In the genomic region with DNA sequence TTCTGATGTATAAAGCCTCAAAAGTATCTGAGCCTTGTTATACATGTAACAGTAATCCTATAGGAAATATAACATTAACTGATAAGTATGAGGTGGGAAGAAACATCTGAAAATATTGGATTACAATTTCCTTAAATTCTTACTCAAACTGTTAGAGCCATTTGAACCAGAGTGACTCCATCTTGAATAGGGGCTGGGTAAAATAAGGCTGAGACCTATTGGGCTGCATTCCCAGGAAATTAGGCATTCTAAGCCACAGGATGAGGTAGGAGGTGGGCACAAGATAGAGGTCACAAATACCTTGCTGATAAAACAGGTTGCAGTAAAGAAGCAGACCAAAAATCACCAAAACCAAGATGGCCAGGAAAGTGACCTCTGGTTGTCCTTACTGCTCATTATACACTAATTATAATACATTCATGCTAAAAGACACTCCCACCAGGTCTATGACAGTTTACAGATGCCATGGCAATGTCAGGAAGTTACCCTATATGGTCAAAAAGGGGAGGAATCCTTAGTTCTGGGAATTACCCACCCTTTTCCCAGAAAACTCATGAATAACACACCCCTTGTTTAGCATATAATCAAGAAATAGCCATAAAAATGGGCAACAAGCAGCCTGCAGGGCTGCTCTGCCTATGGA, we compare ENCODE assay signal across 29 cellular contexts.
"Had no signal": no experiment of that assay in that cellular context is flagged by ENCODE, and none has a peak within 500 bp of the region (broad histone marks: within the 10 kb centered on the region; RNA-seq: fewer than 3 reads in every experiment).

No MANE protein-coding gene starts in this region.

- H3K27ac ChIP-seq: left lung, lower lobe of right lung, neural progenitor cell, pancreas, prostate gland, skin epidermis, stomach, thoracic aorta, tibial artery, uterus had no signal

- H3K4me1 ChIP-seq: left lung, lower lobe of right lung, neural progenitor cell, pancreas, prostate gland, stomach, uterus had no signal

- H3K4me3 ChIP-seq: left lung, lower lobe of right lung, neural progenitor cell, pancreas, prostate gland, skin epidermis, stomach, tibial artery, uterus had no signal

- H3K9me3 ChIP-seq: left lung, lower lobe of right lung, pancreas, prostate gland, stomach, thoracic aorta, tibial artery, uterus had no signal

- H2AFZ ChIP-seq: neural progenitor cell had no signal

- DNase-seq: hypothalamus; immature natural killer cell; kidney; left colon; left lung; lower lobe of right lung; mammary epithelial cell; mesendoderm; naive B cell; natural killer cell; nephron progenitor cell; nucleus accumbens; pancreas; posterior cingulate gyrus; retina; right cardiac atrium; stimulated activated CD4-positive, alpha-beta T cell treated with anti-CD3 and anti-CD28 coated beads, Interleukin-12 subunit alpha, Interleukin-12 subunit beta, amount 100 ng/mL, for 4 hours; stimulated activated CD4-positive, alpha-beta T cell treated with anti-CD3 and anti-CD28 coated beads, Interleukin-15, amount 100 ng/mL, for 24 hours; stimulated activated CD4-positive, alpha-beta T cell treated with anti-CD3 and anti-CD28 coated beads, Interleukin-2, amount 100 ng/mL, for 24 hours; stimulated activated CD4-positive, alpha-beta T cell treated with anti-CD3 and anti-CD28 coated beads, Interleukin-4, amount 100 ng/mL, for 1 hour; stimulated activated naive B cell treated with anti-CD40 and anti-IgM and Interleukin-4, amounts not matched to agents 10 μg/mL and 1 μg/mL and 100 μg/mL, for 72 hours; stimulated activated naive CD8-positive, alpha-beta T cell treated with anti-CD3 and anti-CD28 coated beads, Interleukin-15, Interleukin-2, amounts not matched to agents 100 U/mL and 50 U/mL, for 24 hours; stomach; tibial artery; uterus had no signal

- H3K27me3 ChIP-seq: left lung, neural progenitor cell, pancreas, stomach, tibial artery, uterus had no signal

- H3K36me3 ChIP-seq: left lung, lower lobe of right lung, neural progenitor cell, pancreas, prostate gland, stomach, thoracic aorta, tibial artery, uterus had no signal

- H3K4me2 ChIP-seq: neural progenitor cell had no signal

- H3K9ac ChIP-seq: neural progenitor cell had no signal
